In genomic region chr21:44293551-44294231, GRCh38 we compare ENCODE assay signal across 1 cellular context.
A peak's percentile ranks its signal among the peaks of the same experiment; 100 is the strongest.
TF ChIP-seq lines count a peak whose summit lies in the region.

No MANE protein-coding gene starts in this region.

TF ChIP-seq in K562, 482 proteins besides CTCF, POLR2A, EP300 and RAD21:
- no peak for TF ChIP-seq SMARCA5 (IDR thresholded peaks at IDR 0.05)
- TF ChIP-seq PCBP1 (IDR thresholded peaks at IDR 0.05; ENCODE audit: low read depth, low read length, poor library complexity, severe bottlenecking): peak; percentile 52
